Comparison of ENCODE assay signal across 9 cellular contexts in genomic region chr21:44868707-44869106, GRCh38. TPM values are rescaled to one million over a fixed set of nuclear protein-coding genes. Genes with fewer than 3 reads are reported as not detected.
DNase-seq lines count a peak whose midpoint lies in the region; ATAC-seq, FAIRE-seq and TF ChIP-seq lines count a peak whose summit lies in the region.
"Had no signal": no experiment of that assay in that cellular context is flagged by ENCODE, and none has a peak within 500 bp of the region (broad histone marks: within the 10 kb centered on the region; RNA-seq: fewer than 3 reads in every experiment).

No MANE protein-coding gene starts in this region.

- H3K9me3 Mint-ChIP-seq in activated T-cell treated with anti-CD3 and anti-CD28 coated beads, Interleukin-2, amount 50 U/mL, for 24 hours, result no peaks in the 10 kb centered on the region
- H3K9me3 Mint-ChIP-seq in astrocyte (ENCODE audit: unreplicated experiment), result no peaks in the 10 kb centered on the region
- no peaks in the 10 kb centered on the region for H3K9me3 Mint-ChIP-seq in mesothelial cell of epicardium

- TF ChIP-seq EP300 in tibial nerve (IDR thresholded peaks at IDR 0.05), result no peak

- H3K4me2 ChIP-seq in astrocyte (ENCODE audit: low read length), result peak overlapping the region; percentile 27

- FAIRE-seq in astrocyte (lab: Jason Lieb, UNC), result no peak
- FAIRE-seq: kidney had no signal

- H3K4me1 Mint-ChIP-seq in activated T-cell treated with anti-CD3 and anti-CD28 coated beads, Interleukin-2, amount 50 U/mL, for 24 hours (ENCODE audit: low read depth), result peaks cover 83% of the 10 kb centered on the region
- H3K4me1 Mint-ChIP-seq in astrocyte (ENCODE audit: low read depth, unreplicated experiment) (peaks cover 63% of the 10 kb centered on the region), mesothelial cell of epicardium (peaks cover 56% of the 10 kb centered on the region)

- H3K4me1 ChIP-seq in astrocyte (ENCODE audit: insufficient read depth, low read length) (peaks cover 72% of the 10 kb centered on the region), tibial nerve (peaks cover 0 to 82% (median 56%) of the 10 kb centered on the region in 4 donors)

- H3K9ac ChIP-seq in astrocyte (ENCODE audit: low read length), result no peak overlapping the region

- H3K36me3 Mint-ChIP-seq in activated T-cell treated with anti-CD3 and anti-CD28 coated beads, Interleukin-2, amount 50 U/mL, for 24 hours (ENCODE audit: low read depth), result peaks cover 39% of the 10 kb centered on the region
- H3K36me3 Mint-ChIP-seq in astrocyte (ENCODE audit: low read depth, unreplicated experiment), result peaks cover 8% of the 10 kb centered on the region
- H3K36me3 Mint-ChIP-seq in mesothelial cell of epicardium, result peaks cover 7% of the 10 kb centered on the region

- ATAC-seq in HG03097 (IDR thresholded peaks at IDR 0.05; ENCODE audit: low FRiP score, unreplicated experiment), result no peak

- TF ChIP-seq CTCF in astrocyte (IDR thresholded peaks at IDR 0.05; ENCODE audit: insufficient read depth, low read depth, low read length) (no peak), mesothelial cell of epicardium (IDR thresholded peaks at IDR 0.05; ENCODE audit: unreplicated experiment) (no peak), tibial nerve (IDR thresholded peaks at IDR 0.05) (no peak)

- H3K4me3 Mint-ChIP-seq in activated T-cell treated with anti-CD3 and anti-CD28 coated beads, Interleukin-2, amount 50 U/mL, for 24 hours, result peak overlapping the region; percentile 59
- H3K4me3 Mint-ChIP-seq in astrocyte (ENCODE audit: unreplicated experiment) (peak overlapping the region; percentile 40), mesothelial cell of epicardium (no peak overlapping the region)

- no peak overlapping the region for H2AFZ ChIP-seq in astrocyte (ENCODE audit: low read depth, low read length)

- WGBS in tibial nerve, 2 donors, result 91 to 92% methylated on average over 7 of the region's 7 CpGs

- DNase-seq in activated T-cell treated with anti-CD3 and anti-CD28 coated beads, Interleukin-2, amount 50 U/mL, for 24 hours, result no peak
- DNase-seq in activated T-cell treated with anti-CD3 and anti-CD28 coated beads for 4 hours (no peak), astrocyte (ENCODE audit: low read depth) (no peak), mesothelial cell of epicardium (ENCODE audit: low spot score in 2 of 2, unreplicated experiment in 2 of 2) (no peak), tibial nerve (ENCODE audit: low spot score in 2 of 2) (no peak), HuH-7.5 (ENCODE audit: low spot score) (no peak)
- no peak for DNase-seq in activated effector memory CD4-positive, alpha-beta T cell treated with anti-CD3 and anti-CD28 coated beads, Interleukin-2, amount 50 U/mL, for 16 hours

- H3K27me3 ChIP-seq in astrocyte (ENCODE audit: insufficient read depth, low read length), result no peaks in the 10 kb centered on the region
- H3K27me3 ChIP-seq in tibial nerve, result no peaks in the 10 kb centered on the region

- H3K36me3 ChIP-seq in astrocyte (ENCODE audit: insufficient read depth, low read length), result peaks cover under 1% of the 10 kb centered on the region
- peaks cover 0 to 21% (median 9%) of the 10 kb centered on the region in 3 donors for H3K36me3 ChIP-seq in tibial nerve

- peaks cover 86% of the 10 kb centered on the region for H3K79me2 ChIP-seq in astrocyte (ENCODE audit: insufficient read depth, low read length)

- H3K27ac Mint-ChIP-seq in activated T-cell treated with anti-CD3 and anti-CD28 coated beads, Interleukin-2, amount 50 U/mL, for 24 hours, result peak overlapping the region; percentile 93
- H3K27ac Mint-ChIP-seq in astrocyte (ENCODE audit: unreplicated experiment), result peak overlapping the region; percentile 87
- H3K27ac Mint-ChIP-seq in mesothelial cell of epicardium, result peak overlapping the region; percentile 70

- H3K9me3 ChIP-seq in astrocyte (ENCODE audit: insufficient read depth, low read depth, low read length) (no peaks in the 10 kb centered on the region), tibial nerve (no peaks in the 10 kb centered on the region)

- H3K4me3 ChIP-seq in astrocyte (ENCODE audit: insufficient read depth, low read depth, low read length), result no peak overlapping the region
- no peak overlapping the region for H3K4me3 ChIP-seq in tibial nerve

- H3K27ac ChIP-seq in astrocyte (ENCODE audit: low read depth, low read length) (peak overlapping the region; percentile 88), tibial nerve (peak overlapping the region; percentile 17 to 95 (median 60))

- TF ChIP-seq POLR2A in tibial nerve (IDR thresholded peaks at IDR 0.05), result no peak

- peaks cover 89% of the 10 kb centered on the region for H4K20me1 ChIP-seq in astrocyte (ENCODE audit: insufficient read depth, low read length)

- H3K27me3 Mint-ChIP-seq in activated T-cell treated with anti-CD3 and anti-CD28 coated beads, Interleukin-2, amount 50 U/mL, for 24 hours, result no peaks in the 10 kb centered on the region
- no peaks in the 10 kb centered on the region for H3K27me3 Mint-ChIP-seq in astrocyte (ENCODE audit: low read depth, unreplicated experiment)
- H3K27me3 Mint-ChIP-seq in mesothelial cell of epicardium (ENCODE audit: low read depth), result no peaks in the 10 kb centered on the region

RNA-seq across cellular contexts. Expression of gene PTTG1IP, which starts 4.8 kb away (rescaled TPM):
- total RNA-seq in astrocyte, result 208 and 240 TPM in 2 replicates
- total RNA-seq in mesothelial cell of epicardium, result 200 to 205 TPM (median 204 TPM) in 3 replicates
- total RNA-seq in tibial nerve, result 100 to 1,000 TPM; 175 to 328 (median 234) TPM

RNA-seq across cellular contexts. Expression of gene SUMO3, which starts 50.8 kb away (rescaled TPM):
- total RNA-seq in astrocyte (72.7 and 83.5 TPM in 2 replicates), mesothelial cell of epicardium (82.2 to 84.5 TPM (median 83.9 TPM) in 3 replicates), tibial nerve (10 to 100 TPM; 59.9 to 70.8 (median 62.1) TPM)

RNA-seq across cellular contexts. Expression of gene ITGB2, which starts 52.0 kb away (rescaled TPM):
- total RNA-seq in astrocyte (0.61 TPM in 1 of 2 replicates, not detected in the other), mesothelial cell of epicardium (0.61 to 1.4 TPM (median 0.74 TPM) in 3 replicates), tibial nerve (10 to 100 TPM; 32.7 to 87.3 (median 56.2) TPM)

Comparison
In these comparisons a context has a peak if more than half of its experiments do, and no peak if none do; other contexts are left out.
1. RNA of gene ITGB2, which starts 52.0 kb away (total RNA-seq): 32.7 to 87.3 TPM in tibial nerve; 0.61 to 1.4 TPM in mesothelial cell of epicardium and 0.61 TPM in astrocyte; every median in the first group is over 10 times any median in the second.
2. Peak in every context shown above with its lines, with median percentiles within 50 percentile points of each other: H3K27ac Mint-ChIP-seq.